8 cellular contexts compared by ENCODE assay signal in genomic region chr11:6389921-6390717, GRCh38. TPM values are rescaled to one million over a fixed set of nuclear protein-coding genes. Genes with fewer than 3 reads are reported as not detected.
DNase-seq lines count a peak whose midpoint lies in the region; ATAC-seq, FAIRE-seq and TF ChIP-seq lines count a peak whose summit lies in the region.

Gene SMPD1, plus strand, starts transcription at chr11:6390474. Its CDS starts 125 bp downstream, at chr11:6390599.

- H3K9ac ChIP-seq in neural progenitor cell (peak within 1 kb of the TSS; percentile 56), stomach smooth muscle (ENCODE audit: low read length in 2 of 2) (peak within 1 kb of the TSS; percentile 86 to 94)

- DNase-seq in HAP-1 (ENCODE audit: low spot score in 2 of 2) (peak; percentile 88 to 94), MG63 (peak; percentile 86), SJSA1 (ENCODE audit: low read depth in 1 of 2, low spot score in 2 of 2) (peak; percentile 82 to 83), foreskin keratinocyte (peak; percentile 93 to 96), neural progenitor cell (ENCODE audit: low spot score) (peak; percentile 96)
- DNase-seq in activated naive CD4-positive, alpha-beta T cell (lab: John Stamatoyannopoulos, UW) = peak; percentile 81 to 95 (median 88)

- peak within 1 kb of the TSS; percentile 90 for H3K4me3 Mint-ChIP-seq in neural progenitor cell

- peaks cover 2% of the 10 kb centered on the region for H3K36me3 Mint-ChIP-seq in neural progenitor cell

- peak within 1 kb of the TSS; percentile 89 for H2AFZ ChIP-seq in neural progenitor cell (replicated peaks)

- no peaks in the 10 kb centered on the region for H4K20me1 ChIP-seq in neural progenitor cell (ENCODE audit: low read depth)

- no peaks in the 10 kb centered on the region for H3K79me2 ChIP-seq in neural progenitor cell (ENCODE audit: low read depth)

- H3K4me2 ChIP-seq in neural progenitor cell = peak within 1 kb of the TSS; percentile 94

- peak; percentile 42 for FAIRE-seq in G401.6 (lab: Jason Lieb, UNC)

- H3K27me3 ChIP-seq in HAP-1 (ENCODE audit: low read depth) (no peaks in the 10 kb centered on the region), MG63 (no peaks in the 10 kb centered on the region), SJSA1 (replicated peaks) (no peaks in the 10 kb centered on the region), foreskin keratinocyte (no peaks in the 10 kb centered on the region), neural progenitor cell (no peaks in the 10 kb centered on the region), stomach smooth muscle (ENCODE audit: control insufficient read depth in 1 of 2, insufficient read depth in 2 of 2, low read length in 2 of 2) (no peaks in the 10 kb centered on the region)

- H3K36me3 ChIP-seq in HAP-1 (replicated peaks) (no peaks in the 10 kb centered on the region; the same call in 1 of the 2 replicates), MG63 (no peaks in the 10 kb centered on the region; the same call in 1 of the 2 replicates), SJSA1 (no peaks in the 10 kb centered on the region), neural progenitor cell (no peaks in the 10 kb centered on the region), stomach smooth muscle (ENCODE audit: control insufficient read depth in 2 of 2, insufficient read depth in 2 of 2, low read length in 2 of 2) (peaks cover 10 to 18% of the 10 kb centered on the region in 2 donors)

- no peaks in the 10 kb centered on the region for H3K9me3 ChIP-seq in HAP-1
- no peaks in the 10 kb centered on the region for H3K9me3 ChIP-seq in MG63
- no peaks in the 10 kb centered on the region for H3K9me3 ChIP-seq in SJSA1 (replicated peaks)
- H3K9me3 ChIP-seq in neural progenitor cell (ENCODE audit: low read depth) = no peaks in the 10 kb centered on the region
- H3K9me3 ChIP-seq in stomach smooth muscle (ENCODE audit: control insufficient read depth in 2 of 2, low read length in 2 of 2) = no peaks in the 10 kb centered on the region

- H3K4me1 Mint-ChIP-seq in neural progenitor cell = peaks cover 18% of the 10 kb centered on the region

- TF ChIP-seq CTCF in foreskin keratinocyte (conservative IDR thresholded peaks at IDR 0.05) (no peak), neural progenitor cell (IDR thresholded peaks at IDR 0.05) (no peak)

- peaks cover 27% of the 10 kb centered on the region for H3F3A ChIP-seq in neural progenitor cell (ENCODE audit: low read depth)

- no peaks in the 10 kb centered on the region for H3K9me3 Mint-ChIP-seq in neural progenitor cell

- peaks cover 5% of the 10 kb centered on the region for H3K27me3 Mint-ChIP-seq in neural progenitor cell (ENCODE audit: insufficient read depth, low read depth)

- peak within 1 kb of the TSS; percentile 8; the same call in 1 of the 2 replicates for H3K27ac ChIP-seq in SJSA1
- peak within 1 kb of the TSS; percentile 91 for H3K27ac ChIP-seq in foreskin keratinocyte
- H3K27ac ChIP-seq in neural progenitor cell = no peak within 1 kb of the TSS
- peak within 1 kb of the TSS; percentile 88 for H3K27ac ChIP-seq in stomach smooth muscle (ENCODE audit: low read length)

- in situ Hi-C loops in HAP-1 (cut with MboI; ENCODE audit: low sequenced_read_pairs) = no loop called here

- ATAC-seq in foreskin keratinocyte = peak; percentile 97

- peak within 1 kb of the TSS; percentile 80 for H3K27ac Mint-ChIP-seq in neural progenitor cell

- H3K4me3 ChIP-seq in HAP-1 = peak within 1 kb of the TSS; percentile 82
- H3K4me3 ChIP-seq in MG63 = peak within 1 kb of the TSS; percentile 82
- peak within 1 kb of the TSS; percentile 53 for H3K4me3 ChIP-seq in SJSA1
- peak within 1 kb of the TSS; percentile 82 for H3K4me3 ChIP-seq in neural progenitor cell
- H3K4me3 ChIP-seq in stomach smooth muscle (ENCODE audit: low read length in 2 of 2) = peak within 1 kb of the TSS; percentile 89 to 96

- H3K4me1 ChIP-seq in HAP-1 (peaks cover 41% of the 10 kb centered on the region), SJSA1 (replicated peaks) (peaks cover 42% of the 10 kb centered on the region), foreskin keratinocyte (peaks cover 13% of the 10 kb centered on the region), neural progenitor cell (peaks cover 16% of the 10 kb centered on the region), stomach smooth muscle (ENCODE audit: control insufficient read depth, insufficient read depth, low read length) (peaks cover 26% of the 10 kb centered on the region)

RNA-seq across cellular contexts. Expression of gene SMPD1, which starts in this region (rescaled TPM):
- total RNA-seq in MG63 (2014; rRNA removed; shearing (Covaris generic); ENCODE audit: low replicate concordance) = 13.1 and 17.7 TPM in 2 replicates
- 38.9 and 57.9 TPM in 2 replicates for total RNA-seq in SJSA1 (2014; rRNA removed; shearing (Covaris generic))
- total RNA-seq in foreskin keratinocyte = 10.4 and 13.8 TPM in 2 replicates
- polyA plus RNA-seq in foreskin keratinocyte = 13.9 and 15.8 TPM in 2 replicates
- 9.4 and 11.3 TPM in 2 replicates for total RNA-seq in neural progenitor cell (ENCODE audit: low replicate concordance)
